In the genomic region with DNA sequence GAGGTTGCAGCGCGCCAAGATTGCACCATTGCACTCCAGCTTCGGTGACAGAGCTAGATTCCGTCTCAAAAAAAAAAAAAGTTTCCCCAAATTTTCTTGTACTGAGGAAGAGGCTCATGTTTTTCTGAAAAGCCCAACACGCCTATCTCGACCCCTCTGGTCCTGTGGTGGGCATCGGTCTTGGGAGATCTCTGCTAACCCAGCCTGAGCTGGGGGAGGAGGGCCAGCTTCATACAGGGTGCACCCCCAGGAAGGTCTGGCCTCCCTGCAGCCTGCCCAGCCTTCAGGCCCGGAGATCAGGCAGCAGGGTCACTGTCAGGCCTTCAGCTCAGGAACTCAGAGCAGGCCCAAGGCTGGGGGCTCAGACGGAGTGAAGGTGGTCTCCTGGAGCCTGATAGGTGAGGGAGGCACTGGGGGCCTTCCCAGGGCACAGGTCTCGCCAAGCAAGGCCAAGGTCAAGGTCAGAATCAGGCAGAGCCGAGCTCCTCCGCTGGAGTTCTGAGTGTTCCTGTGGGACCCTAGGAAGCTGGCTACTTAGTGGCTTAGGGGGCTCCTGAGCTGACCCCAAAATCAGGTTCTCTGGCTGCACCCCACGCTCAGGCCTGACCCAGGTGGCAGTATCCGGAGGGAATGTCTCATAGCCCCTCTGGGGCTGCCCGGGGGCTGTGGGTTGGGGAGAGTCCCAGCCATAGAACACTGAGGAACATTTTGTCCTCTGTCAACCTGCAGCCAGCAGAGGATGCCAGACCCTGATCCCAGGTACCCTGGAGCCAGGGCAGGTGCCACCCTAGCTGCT, we compare ENCODE assay signal across 18 cellular contexts.
"Had no signal": no experiment of that assay in that cellular context is flagged by ENCODE, and none has a peak within 500 bp of the region (broad histone marks: within the 10 kb centered on the region; RNA-seq: fewer than 3 reads in every experiment).

No MANE protein-coding gene starts in this region.

- H3K27me3 ChIP-seq: foreskin keratinocyte, ovary, upper lobe of left lung had no signal

- DNase-seq: activated CD4-positive, alpha-beta memory T cell treated with anti-CD3 and anti-CD28 coated beads, Interleukin-2, amount 10 ng/mL, durations not matched to agents 7 days and 5 days; activated CD4-positive, alpha-beta T cell treated with anti-CD3 and anti-CD28 coated beads for 1 hour; activated effector memory CD4-positive, alpha-beta T cell treated with Interleukin-2 at 50 U/mL for 16 hours; activated naive CD4-positive, alpha-beta T cell treated with anti-CD3 and anti-CD28 coated beads, Interleukin-2, amount 50 U/mL, for 16 hours; activated T-cell treated with anti-CD3 and anti-CD28 coated beads, Interleukin-2, amount 50 U/mL, for 24 hours; effector memory CD4-positive, alpha-beta T cell; foreskin keratinocyte; glutamatergic neuron; hypothalamus; stimulated activated CD4-positive, alpha-beta T cell treated with anti-CD3 and anti-CD28 coated beads, Interleukin-15, amount 100 ng/mL, for 24 hours; stimulated activated CD4-positive, alpha-beta T cell treated with anti-CD3 and anti-CD28 coated beads, Interleukin-4, amount 100 ng/mL, for 24 hours; stimulated activated naive CD4-positive, alpha-beta T cell treated with Interleukin-2 at 50 U/mL for 16 hours; substantia nigra; upper lobe of left lung had no signal

- H3K36me3 Mint-ChIP-seq: brain had no signal

- H3K27me3 Mint-ChIP-seq: activated T-cell treated with anti-CD3 and anti-CD28 coated beads, Interleukin-2, amount 50 U/mL, for 24 hours had no signal

- H3K36me3 ChIP-seq: ovary, upper lobe of left lung had no signal

- H3K4me3 Mint-ChIP-seq: activated CD4-positive, alpha-beta memory T cell treated with anti-CD3 and anti-CD28 coated beads, Interleukin-2, amount 10 ng/mL, durations not matched to agents 7 days and 5 days; activated T-cell treated with anti-CD3 and anti-CD28 coated beads, Interleukin-2, amount 50 U/mL, for 24 hours; brain; central memory CD8-positive, alpha-beta T cell had no signal

- H3K4me3 ChIP-seq: ovary, upper lobe of left lung had no signal

- ATAC-seq: foreskin keratinocyte had no signal

- H3K9me3 ChIP-seq: ovary, upper lobe of left lung had no signal

- H3K27ac Mint-ChIP-seq: activated CD4-positive, alpha-beta memory T cell treated with anti-CD3 and anti-CD28 coated beads, Interleukin-2, amount 10 ng/mL, durations not matched to agents 7 days and 5 days; activated T-cell treated with anti-CD3 and anti-CD28 coated beads, Interleukin-2, amount 50 U/mL, for 24 hours had no signal

- H3K27ac ChIP-seq: foreskin keratinocyte, ovary, upper lobe of left lung, VCaP had no signal

- H3K9me3 Mint-ChIP-seq: activated CD4-positive, alpha-beta memory T cell treated with anti-CD3 and anti-CD28 coated beads, Interleukin-2, amount 10 ng/mL, durations not matched to agents 7 days and 5 days; activated T-cell treated with anti-CD3 and anti-CD28 coated beads, Interleukin-2, amount 50 U/mL, for 24 hours; central memory CD8-positive, alpha-beta T cell had no signal

- H3K4me1 Mint-ChIP-seq: central memory CD8-positive, alpha-beta T cell had no signal
